Comparison of ENCODE assay signal across 1 cellular context in the genomic region with DNA sequence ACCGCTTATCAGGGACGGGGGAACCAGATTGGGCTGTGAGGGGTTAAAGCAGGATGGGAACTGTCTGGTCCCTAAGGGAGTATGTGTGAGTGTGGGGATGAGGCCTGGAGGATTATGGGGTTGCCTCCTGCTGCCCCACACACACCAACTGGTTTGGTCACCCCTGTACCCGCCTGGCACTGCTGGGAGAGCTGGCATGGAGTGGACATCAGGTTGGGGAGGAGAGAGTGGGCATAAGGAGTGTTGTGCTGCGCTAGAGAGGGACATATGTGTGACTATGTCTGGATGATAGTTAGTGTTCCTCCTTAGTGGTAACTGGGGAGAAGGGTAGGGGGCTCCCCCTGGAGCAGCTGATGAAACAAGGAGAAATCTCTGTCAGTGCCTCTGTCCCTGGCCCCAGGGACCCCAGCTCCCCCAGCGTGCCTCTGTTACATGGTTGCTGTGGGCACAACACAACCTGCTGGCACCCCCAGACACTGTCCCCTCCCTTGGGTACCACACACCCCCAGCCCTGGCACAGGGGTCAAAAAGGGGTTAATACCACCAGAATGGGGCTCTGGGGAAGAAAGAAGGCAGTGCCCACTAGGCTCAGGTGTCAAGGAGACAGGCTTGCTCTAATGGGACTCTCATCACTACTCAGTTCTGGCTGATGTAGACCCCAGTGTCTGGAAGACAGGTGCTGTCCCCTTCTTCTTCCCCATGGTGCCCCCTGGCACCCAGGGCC.
TF ChIP-seq lines count a peak whose summit lies in the region.

No MANE protein-coding gene starts in this region.

TF ChIP-seq in endothelial cell of umbilical vein, 7 proteins besides CTCF, POLR2A, EP300 and RAD21:
- TF ChIP-seq JUN (IDR thresholded peaks at IDR 0.05; ENCODE audit: borderline replicate concordance, insufficient read depth, insufficient read length, low read depth) (no peak), FOS (IDR thresholded peaks at IDR 0.05; ENCODE audit: borderline replicate concordance, insufficient read depth, low read length) (no peak), MYC (IDR thresholded peaks at IDR 0.05; ENCODE audit: low read depth, low read length) (no peak), POLR2AphosphoS5 (IDR thresholded peaks at IDR 0.05; ENCODE audit: insufficient read depth, low read depth, low read length) (no peak), EZH2 (IDR thresholded peaks at IDR 0.05; ENCODE audit: borderline replicate concordance, low read depth, low read length, severe bottlenecking) (no peak), GATA2 (IDR thresholded peaks at IDR 0.05; ENCODE audit: insufficient read depth, insufficient read length, low read depth, low read length) (no peak)
- TF ChIP-seq, protein P1, sequence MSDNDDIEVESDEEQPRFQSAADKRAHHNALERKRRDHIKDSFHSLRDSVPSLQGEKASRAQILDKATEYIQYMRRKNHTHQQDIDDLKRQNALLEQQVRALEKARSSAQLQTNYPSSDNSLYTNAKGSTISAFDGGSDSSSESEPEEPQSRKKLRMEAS (IDR thresholded peaks at IDR 0.05; ENCODE audit: insufficient read depth, insufficient read length) = no peak
